1 cellular context compared by ENCODE assay signal in genomic region chr7:66591801-66592596, GRCh38.
A peak's percentile ranks its signal among the peaks of the same experiment; 100 is the strongest.
TF ChIP-seq lines count a peak whose summit lies in the region.

No MANE protein-coding gene starts in this region.

TF ChIP-seq in HepG2, 621 proteins besides CTCF, POLR2A, EP300 and RAD21 (continued from another document and continues in another):
- TF ChIP-seq ZNF687 (CRISPR knock-in tag; IDR thresholded peaks at IDR 0.05) = peak; percentile 98
- TF ChIP-seq NR0B2 (CRISPR knock-in tag; IDR thresholded peaks at IDR 0.05) = peak; percentile 83
- no peak; the same call in 1 of the 2 replicates for TF ChIP-seq ZNF547 (CRISPR knock-in tag; IDR thresholded peaks at IDR 0.05)
- TF ChIP-seq KDM5B (CRISPR knock-in tag; IDR thresholded peaks at IDR 0.05; ENCODE audit: borderline replicate concordance) = peak; percentile 88
- no peak for TF ChIP-seq ZNF136 (CRISPR knock-in tag; IDR thresholded peaks at IDR 0.05; ENCODE audit: low read depth)
- 0 out of 2 replicates have a peak, but pooled peaks have one; percentile 81 for TF ChIP-seq ZNF724P (CRISPR knock-in tag; IDR thresholded peaks at IDR 0.05; ENCODE audit: borderline replicate concordance)
- no peak for TF ChIP-seq ZFP82 (CRISPR knock-in tag; IDR thresholded peaks at IDR 0.05; ENCODE audit: borderline replicate concordance)
- no peak for TF ChIP-seq ZNF780A (CRISPR knock-in tag; IDR thresholded peaks at IDR 0.05)
- peak; percentile 92 for TF ChIP-seq SAP130 (CRISPR knock-in tag; IDR thresholded peaks at IDR 0.05; ENCODE audit: low read depth)
- TF ChIP-seq HMGXB3 (CRISPR knock-in tag; IDR thresholded peaks at IDR 0.05; ENCODE audit: borderline replicate concordance) = 0 out of 2 replicates have a peak, but pooled peaks have one; percentile 40
- peak; percentile 67; the same call in 1 of the 2 replicates for TF ChIP-seq ZNF441 (CRISPR knock-in tag; IDR thresholded peaks at IDR 0.05; ENCODE audit: borderline replicate concordance)
- no peak for TF ChIP-seq ZNF703 (CRISPR knock-in tag; IDR thresholded peaks at IDR 0.05; ENCODE audit: borderline replicate concordance)
- TF ChIP-seq ASH2L (IDR thresholded peaks at IDR 0.05; ENCODE audit: insufficient read length, low read depth, low read length) = peak; percentile 86
- no peak for TF ChIP-seq DDIT3 (CRISPR knock-in tag; IDR thresholded peaks at IDR 0.05)
- TF ChIP-seq AKNA (CRISPR knock-in tag; IDR thresholded peaks at IDR 0.05; ENCODE audit: borderline replicate concordance) = no peak
- no peak for TF ChIP-seq ZC3H4 (CRISPR knock-in tag; IDR thresholded peaks at IDR 0.05; ENCODE audit: borderline replicate concordance)
- TF ChIP-seq ZNF598 (CRISPR knock-in tag; IDR thresholded peaks at IDR 0.05; ENCODE audit: borderline replicate concordance) = peak; percentile 48; the same call in 1 of the 2 replicates
- TF ChIP-seq NFE2L2 (IDR thresholded peaks at IDR 0.05; ENCODE audit: low read length) = no peak
- no peak for TF ChIP-seq ZNF737 (CRISPR knock-in tag; IDR thresholded peaks at IDR 0.05; ENCODE audit: borderline replicate concordance)
- TF ChIP-seq ZNF670 (CRISPR knock-in tag; IDR thresholded peaks at IDR 0.05; ENCODE audit: borderline replicate concordance) = 0 out of 2 replicates have a peak, but pooled peaks have one; percentile 39
- no peak for TF ChIP-seq CBX2 (IDR thresholded peaks at IDR 0.05; ENCODE audit: low read depth, low read length)
- no peak for TF ChIP-seq CBX2 (CRISPR knock-in tag; IDR thresholded peaks at IDR 0.05; ENCODE audit: low read depth)
- TF ChIP-seq CENPBD1 (CRISPR knock-in tag; IDR thresholded peaks at IDR 0.05; ENCODE audit: borderline replicate concordance, low read depth) = no peak
- TF ChIP-seq SATB2 (CRISPR knock-in tag; IDR thresholded peaks at IDR 0.05) = no peak
- TF ChIP-seq HDAC6 (IDR thresholded peaks at IDR 0.05; ENCODE audit: low read depth, low read length) = no peak
- no peak for TF ChIP-seq PCBP2 (optimal IDR thresholded peaks at IDR 0.05; ENCODE audit: low read depth, low read length, poor library complexity, severe bottlenecking)
- TF ChIP-seq U2AF2 (IDR thresholded peaks at IDR 0.05; ENCODE audit: low read depth, low read length) = no peak
- TF ChIP-seq ZNF256 (CRISPR knock-in tag; conservative IDR thresholded peaks at IDR 0.05) = 0 out of 2 replicates have a peak, but pooled peaks have one; percentile 35
- TF ChIP-seq ZFP36L1 (CRISPR knock-in tag; IDR thresholded peaks at IDR 0.05) = peak; percentile 20; the same call in 1 of the 2 replicates
- peak; percentile 77 for TF ChIP-seq TAF1 (CRISPR knock-in tag; IDR thresholded peaks at IDR 0.05)
- no peak for TF ChIP-seq ZNF513 (CRISPR knock-in tag; conservative IDR thresholded peaks at IDR 0.05)
- peak; percentile 58 for TF ChIP-seq FOXA3 (CRISPR knock-in tag; IDR thresholded peaks at IDR 0.05)
- TF ChIP-seq LRRFIP1 (CRISPR knock-in tag; conservative IDR thresholded peaks at IDR 0.05) = no peak
- peak; percentile 86 for TF ChIP-seq KMT2A (CRISPR knock-in tag; IDR thresholded peaks at IDR 0.05)
- TF ChIP-seq KAT7 (CRISPR knock-in tag; IDR thresholded peaks at IDR 0.05; ENCODE audit: borderline replicate concordance) = peak; percentile 32; the same call in 1 of the 2 replicates
- TF ChIP-seq ZNF432 (CRISPR knock-in tag; IDR thresholded peaks at IDR 0.05; ENCODE audit: borderline replicate concordance) = no peak
- no peak for TF ChIP-seq ZNF562 (CRISPR knock-in tag; IDR thresholded peaks at IDR 0.05; ENCODE audit: borderline replicate concordance)
- TF ChIP-seq ZNF263 (CRISPR knock-in tag; IDR thresholded peaks at IDR 0.05) = no peak
- no peak for TF ChIP-seq HNRNPK (IDR thresholded peaks at IDR 0.05; ENCODE audit: low read depth, low read length, poor library complexity, severe bottlenecking)
- TF ChIP-seq AHR (CRISPR knock-in tag; IDR thresholded peaks at IDR 0.05) = peak; percentile 73; the same call in 1 of the 2 replicates
- TF ChIP-seq CSRNP1 (CRISPR knock-in tag; IDR thresholded peaks at IDR 0.05) = no peak
